In genomic region chr7:139671967-139672366, GRCh38 we compare ENCODE assay signal across 19 cellular contexts.
A peak's percentile ranks its signal among the peaks of the same experiment; 100 is the strongest.
DNase-seq lines count a peak whose midpoint lies in the region; ATAC-seq and TF ChIP-seq lines count a peak whose summit lies in the region.
"Had no signal": no experiment of that assay in that cellular context is flagged by ENCODE, and none has a peak within 500 bp of the region (broad histone marks: within the 10 kb centered on the region; RNA-seq: fewer than 3 reads in every experiment).

No MANE protein-coding gene starts in this region.

- H3K4me3 ChIP-seq in PC-3 (ENCODE audit: low read length) (peak overlapping the region; percentile 29; the same call in 1 of the 2 replicates), mammary epithelial cell (replicated peaks in 1 of 3; ENCODE audit: insufficient read depth in 1 of 3, low read depth in 2 of 3, low read length in 3 of 3) (no peak overlapping the region)
- H3K4me3 ChIP-seq: HAP-1, K562, PC-9 had no signal

- intact Hi-C loops in natural killer cell (cut with micrococcal nuclease) (no loop called here), PC-3 (cut with micrococcal nuclease) (loop anchor here (1.0 to 5.0 kb wide), 5 partner anchors 8 to 245 kb away; no protein-coding TSS in a partner anchor), mammary epithelial cell (cut with micrococcal nuclease) (no loop called here)

- H3K27me3 ChIP-seq in PC-3 (ENCODE audit: low read length): no peaks in the 10 kb centered on the region
- no peaks in the 10 kb centered on the region for H3K27me3 ChIP-seq in mammary epithelial cell (ENCODE audit: insufficient read depth, low read length)

- POLR2A ChIA-PET in PC-3 (lab: Charles Lee; ENCODE audit: unreplicated experiment): interaction anchor here (0.6 to 1.0 kb wide), 4 partner anchors 9 to 75 kb away, joined by 3 to 9 read pairs (median 4); no protein-coding TSS in a partner anchor

- peak overlapping the region; percentile 96 for H3K9ac ChIP-seq in PC-3 (ENCODE audit: low read length)
- H3K9ac ChIP-seq in mammary epithelial cell (ENCODE audit: insufficient read depth, low read length): no peak overlapping the region

- H3K9me2 ChIP-seq in PC-3 (replicated peaks; ENCODE audit: low read length): no peaks in the 10 kb centered on the region

- H3K4me2 ChIP-seq in PC-3 (ENCODE audit: low read length): peak overlapping the region; percentile 71
- H3K4me2 ChIP-seq in mammary epithelial cell (ENCODE audit: insufficient read depth, low read depth, low read length): no peak overlapping the region
- H3K4me2 ChIP-seq: PC-9 had no signal

- no peak overlapping the region for H3K4me3 Mint-ChIP-seq in natural killer cell treated with Interleukin-12 subunit alpha and Interleukin-12 subunit beta and Interleukin-15 and Interleukin-18, amount 100 ng/mL, for 72 hours
- no peak overlapping the region for H3K4me3 Mint-ChIP-seq in natural killer cell
- H3K4me3 Mint-ChIP-seq: CD4-positive, CD25-positive, alpha-beta regulatory T cell had no signal

- ATAC-seq in natural killer cell treated with Interleukin-12 subunit alpha and Interleukin-12 subunit beta and Interleukin-15 and Interleukin-18, amount 100 ng/mL, for 72 hours: no peak
- ATAC-seq in natural killer cell: no peak
- peak; percentile 80 for ATAC-seq in PC-3
- ATAC-seq: K562 had no signal

- H3K27me3 Mint-ChIP-seq in natural killer cell treated with Interleukin-12 subunit alpha and Interleukin-12 subunit beta and Interleukin-15 and Interleukin-18, amount 100 ng/mL, for 72 hours: no peaks in the 10 kb centered on the region
- no peaks in the 10 kb centered on the region for H3K27me3 Mint-ChIP-seq in natural killer cell (ENCODE audit: low read depth in 2 of 2)
- H3K27me3 Mint-ChIP-seq: CD4-positive, CD25-positive, alpha-beta regulatory T cell had no signal

- H3K4me1 ChIP-seq in PC-3 (ENCODE audit: insufficient read depth, low read length) (peaks cover 49% of the 10 kb centered on the region), mammary epithelial cell (ENCODE audit: insufficient read depth, low read length) (peaks cover 13% of the 10 kb centered on the region)
- H3K4me1 ChIP-seq: HAP-1 had no signal

- DNase-seq in natural killer cell treated with Interleukin-12 subunit alpha and Interleukin-12 subunit beta and Interleukin-15 and Interleukin-18, amount 100 ng/mL, for 72 hours (ENCODE audit: low spot score): no peak
- DNase-seq in natural killer cell: no peak
- DNase-seq in PC-3: peak; percentile 83
- DNase-seq in mammary epithelial cell: peak; percentile 59
- no peak for DNase-seq in activated CD4-positive, alpha-beta T cell treated with anti-CD3 and anti-CD28 coated beads, Interleukin-2, amount 50 U/mL, for 1 hour
- DNase-seq in pons (ENCODE audit: low spot score): no peak
- DNase-seq in SIG-M5 (lab: John Stamatoyannopoulos, UW): no peak
- DNase-seq in HT-29 (ENCODE audit: low spot score): no peak
- DNase-seq: DMS53; NCI-H1417 treated with DMSO at 0.1 percent for 48 hours; NCI-H1930; NCI-H2171; NCI-H446 treated with DMSO at 0.1 percent for 48 hours; NK-92 treated with Interleukin-12 subunit alpha and Interleukin-12 subunit beta, amount 100 ng/mL, for 24 hours; Right ventricle myocardium superior had no signal

- no peaks in the 10 kb centered on the region for H3K9me3 Mint-ChIP-seq in natural killer cell treated with Interleukin-12 subunit alpha and Interleukin-12 subunit beta and Interleukin-15 and Interleukin-18, amount 100 ng/mL, for 72 hours
- H3K9me3 Mint-ChIP-seq in natural killer cell: no peaks in the 10 kb centered on the region

- BruUV-seq in PC-3 (replicated peaks; lab: Mats Ljungman, UMichigan) (no TSS peak), mammary epithelial cell (replicated peaks; lab: Mats Ljungman, UMichigan) (no TSS peak)

- H3K27ac ChIP-seq in PC-3 (ENCODE audit: low read length) (peak overlapping the region; percentile 100), mammary epithelial cell (ENCODE audit: insufficient read depth, low read depth, low read length) (peak overlapping the region; percentile 15)
- H3K27ac ChIP-seq: PC-9 had no signal

- H3K79me2 ChIP-seq in PC-3 (ENCODE audit: low read length) (peaks cover 74% of the 10 kb centered on the region), mammary epithelial cell (ENCODE audit: insufficient read depth, low read length) (peaks cover 23% of the 10 kb centered on the region)

- peaks cover 10% of the 10 kb centered on the region for H3F3A ChIP-seq in PC-3 (ENCODE audit: low read length, unreplicated experiment)

- dilution Hi-C loops in mammary epithelial cell (cut with HindIII; ENCODE audit: low sequenced_read_pairs): no loop called here

- H3K36me3 ChIP-seq in PC-3 (ENCODE audit: low read depth, low read length) (peaks cover 19% of the 10 kb centered on the region; the same call in 1 of the 2 replicates), mammary epithelial cell (ENCODE audit: insufficient read depth, low read length) (no peaks in the 10 kb centered on the region)
- H3K36me3 ChIP-seq: HAP-1 had no signal

- 90% methylated on average over 3 of the region's 3 CpGs for WGBS in mammary epithelial cell (ENCODE audit: low coverage, missing lambda C conversion rate)

- peaks cover 20% of the 10 kb centered on the region for H3K36me3 Mint-ChIP-seq in natural killer cell treated with Interleukin-12 subunit alpha and Interleukin-12 subunit beta and Interleukin-15 and Interleukin-18, amount 100 ng/mL, for 72 hours
- no peaks in the 10 kb centered on the region for H3K36me3 Mint-ChIP-seq in natural killer cell
- H3K36me3 Mint-ChIP-seq: CD4-positive, CD25-positive, alpha-beta regulatory T cell had no signal

- H2AFZ ChIP-seq in PC-3 (ENCODE audit: low read length): no peak overlapping the region
- no peak overlapping the region for H2AFZ ChIP-seq in mammary epithelial cell (ENCODE audit: low read depth, low read length)
- H2AFZ ChIP-seq: PC-9 had no signal

- CTCF ChIA-PET in PC-3 (lab: Charles Lee): interaction anchor here (0.5 to 1.4 kb wide), 3 partner anchors 9 to 26 kb away, joined by 3 to 10 read pairs (median 5); no protein-coding TSS in a partner anchor
- CTCF ChIA-PET in mammary epithelial cell (lab: Charles Lee; ENCODE audit: low non-redundant PET): no interaction called here

- H4K20me1 ChIP-seq in PC-3 (ENCODE audit: low read length): no peaks in the 10 kb centered on the region
- no peaks in the 10 kb centered on the region for H4K20me1 ChIP-seq in mammary epithelial cell (ENCODE audit: insufficient read depth, low read length)

- H3K27ac Mint-ChIP-seq in natural killer cell treated with Interleukin-12 subunit alpha and Interleukin-12 subunit beta and Interleukin-15 and Interleukin-18, amount 100 ng/mL, for 72 hours: peak overlapping the region; percentile 87 to 96
- no peak overlapping the region for H3K27ac Mint-ChIP-seq in natural killer cell
- H3K27ac Mint-ChIP-seq: CD4-positive, CD25-positive, alpha-beta regulatory T cell had no signal

- in situ Hi-C loops in mammary epithelial cell (cut with MboI; ENCODE audit: low sequenced_read_pairs in 2 of 2): no loop called here

- peaks cover 56 to 60% of the 10 kb centered on the region in 2 donors for H3K4me1 Mint-ChIP-seq in natural killer cell treated with Interleukin-12 subunit alpha and Interleukin-12 subunit beta and Interleukin-15 and Interleukin-18, amount 100 ng/mL, for 72 hours (ENCODE audit: low read depth in 2 of 2)
- H3K4me1 Mint-ChIP-seq in natural killer cell: peaks cover 50% of the 10 kb centered on the region in 2 donors

- TF ChIP-seq CTCF in natural killer cell (IDR thresholded peaks at IDR 0.05): no peak
- TF ChIP-seq CTCF in PC-3 (conservative IDR thresholded peaks at IDR 0.05; ENCODE audit: low read depth, low read length): no peak
- no peak for TF ChIP-seq CTCF in mammary epithelial cell (conservative IDR thresholded peaks at IDR 0.05 in 1 of 2, IDR thresholded peaks at IDR 0.05 in 1 of 2; ENCODE audit: extremely low read depth in 1 of 2, insufficient read depth in 1 of 2, low read depth in 1 of 2, low read length in 2 of 2)

- H3K9me3 ChIP-seq in PC-3 (ENCODE audit: low read length): no peaks in the 10 kb centered on the region
- no peaks in the 10 kb centered on the region for H3K9me3 ChIP-seq in mammary epithelial cell (replicated peaks; ENCODE audit: insufficient read depth, low read length)
- H3K9me3 ChIP-seq: HAP-1 had no signal

Comparison
In these comparisons a context has a peak if more than half of its experiments do, and no peak if none do; other contexts are left out.
1. H3K27ac Mint-ChIP-seq: peak in natural killer cell treated with Interleukin-12 subunit alpha and Interleukin-12 subunit beta and Interleukin-15 and Interleukin-18, amount 100 ng/mL, for 72 hours (2 of 2); none in natural killer cell (0 of 2).
2. DNase-seq: peak in PC-3 (single experiment) and mammary epithelial cell (single experiment); none in natural killer cell treated with Interleukin-12 subunit alpha and Interleukin-12 subunit beta and Interleukin-15 and Interleukin-18, amount 100 ng/mL, for 72 hours (single experiment), natural killer cell (single experiment), activated CD4-positive, alpha-beta T cell treated with anti-CD3 and anti-CD28 coated beads, Interleukin-2, amount 50 U/mL, for 1 hour (single experiment), pons (single experiment), SIG-M5 (single experiment) and HT-29 (single experiment).